ENCODE assay signal across 12 cellular contexts in the genomic region with DNA sequence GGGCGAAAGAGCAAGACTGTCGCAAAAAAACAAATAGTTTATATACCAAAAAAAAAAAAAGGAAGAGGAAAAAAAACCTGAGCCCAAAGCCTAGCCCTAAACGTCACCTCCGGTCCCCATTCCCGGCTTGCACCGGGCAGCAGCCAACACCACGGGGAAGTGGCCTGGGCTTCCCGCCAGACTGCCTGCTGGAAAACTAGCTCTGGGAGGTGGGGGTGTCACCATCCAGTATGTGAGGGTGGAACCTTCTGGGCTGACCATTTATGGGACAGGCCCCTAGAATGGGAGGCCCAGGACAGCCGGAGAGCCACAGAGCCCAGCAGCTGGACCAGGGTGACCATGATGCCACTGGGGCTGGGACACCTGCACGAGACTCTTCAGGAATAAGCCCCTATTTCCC. TPM values are rescaled to one million over a fixed set of nuclear protein-coding genes. Genes with fewer than 3 reads are reported as not detected.
DNase-seq lines count a peak whose midpoint lies in the region; ATAC-seq and TF ChIP-seq lines count a peak whose summit lies in the region.
"Had no signal": no experiment of that assay in that cellular context is flagged by ENCODE, and none has a peak within 500 bp of the region (broad histone marks: within the 10 kb centered on the region; RNA-seq: fewer than 3 reads in every experiment).

No MANE protein-coding gene starts in this region.

- H3K4me3 ChIP-seq in astrocyte of the spinal cord (ENCODE audit: low read depth, low read length) (no peak overlapping the region), gastrocnemius medialis (no peak overlapping the region)

- intact Hi-C loops in gastrocnemius medialis (cut with DNase I; ENCODE audit: low total_unique reads), result no loop called here

- H3K27me3 ChIP-seq in gastrocnemius medialis, result no peaks in the 10 kb centered on the region

- peak; percentile 63 to 71 for ATAC-seq in gastrocnemius medialis
- ATAC-seq in GM18907 (IDR thresholded peaks at IDR 0.05; ENCODE audit: unreplicated experiment), result no peak
- no peak for ATAC-seq in GM19452 (IDR thresholded peaks at IDR 0.05; ENCODE audit: unreplicated experiment)
- ATAC-seq: foreskin keratinocyte had no signal

- peaks cover 42 to 60% of the 10 kb centered on the region in 2 donors for H3K4me1 ChIP-seq in gastrocnemius medialis

- TF ChIP-seq CTCF in astrocyte of the spinal cord (IDR thresholded peaks at IDR 0.05; ENCODE audit: low read depth, low read length) (no peak), gastrocnemius medialis (IDR thresholded peaks at IDR 0.05 in 4 of 5, conservative IDR thresholded peaks at IDR 0.05 in 1 of 5) (no peak)

- peak; percentile 37 for DNase-seq in Daoy (ENCODE audit: low read depth)
- peak; percentile 57 for DNase-seq in astrocyte of the spinal cord (ENCODE audit: low read depth, low spot score)
- DNase-seq in hepatic stellate cell (ENCODE audit: low spot score), result peak; percentile 58
- DNase-seq in gastrocnemius medialis, result peak; percentile 88 to 91
- no peak for DNase-seq in activated effector memory CD4-positive, alpha-beta T cell treated with anti-CD3 and anti-CD28 coated beads, Interleukin-2, amount 50 U/mL, for 16 hours
- no peak for DNase-seq in T-helper 1 cell
- DNase-seq: activated T-cell treated with anti-CD3 and anti-CD28 coated beads, Interleukin-2, amount 50 U/mL, for 1 hour; foreskin keratinocyte; MM.1S; stimulated activated CD4-positive, alpha-beta T cell treated with anti-CD3 and anti-CD28 coated beads, Interleukin-15, amount 100 ng/mL, for 24 hours had no signal

- H3K36me3 ChIP-seq in gastrocnemius medialis, result no peaks in the 10 kb centered on the region

- H3K27ac ChIP-seq in gastrocnemius medialis, result peak overlapping the region; percentile 88 to 91 (median 90)
- H3K27ac ChIP-seq: foreskin keratinocyte had no signal

- no peaks in the 10 kb centered on the region for H3K9me3 ChIP-seq in gastrocnemius medialis

- peak; percentile 28 to 70 for TF ChIP-seq POLR2A in gastrocnemius medialis (IDR thresholded peaks at IDR 0.05)

- in situ Hi-C loops in astrocyte of the spinal cord (cut with HindIII; ENCODE audit: low sequenced_read_pairs), result no loop called here
- in situ Hi-C loops in gastrocnemius medialis (cut with MboI; ENCODE audit: low sequenced_read_pairs in 4 of 4), result loop anchor here in 2 of 4 donors (25.0 kb wide), 1 partner anchor 1587 kb away; a partner anchor contains a TSS

RNA-seq across cellular contexts. Expression of a gene that starts 37.3 kb away (rescaled TPM):
- total RNA-seq in Daoy (2014; rRNA removed; shearing (Covaris generic)), result 3.4 and 3.8 TPM in 2 replicates
- total RNA-seq in gastrocnemius medialis, result under 1 TPM in 2 of 4 donors, not detected in 2; 0.16 to 0.20 TPM

RNA-seq across cellular contexts. Expression of a gene that starts 41.4 kb away (rescaled TPM):
- total RNA-seq in Daoy (2014; rRNA removed; shearing (Covaris generic)), result 25.6 and 35.7 TPM in 2 replicates
- 100 to 1,000 TPM; 476 to 810 (median 543) TPM for total RNA-seq in gastrocnemius medialis

RNA-seq across cellular contexts. Expression of a gene that starts 48.2 kb away (rescaled TPM):
- 1.1 and 1.5 TPM in 2 replicates for total RNA-seq in Daoy (2014; rRNA removed; shearing (Covaris generic))
- 1 to 10 TPM in 3 of 4 donors, under 1 TPM in 1; 0.66 to 2.8 (median 1.6) TPM for total RNA-seq in gastrocnemius medialis

Comparison
In these comparisons a context has a peak if more than half of its experiments do, and no peak if none do; other contexts are left out.
1. DNase-seq: peak in Daoy (single experiment), astrocyte of the spinal cord (single experiment), hepatic stellate cell (single experiment) and gastrocnemius medialis (2 of 2); none in activated effector memory CD4-positive, alpha-beta T cell treated with anti-CD3 and anti-CD28 coated beads, Interleukin-2, amount 50 U/mL, for 16 hours (single experiment) and T-helper 1 cell (0 of 5).
2. ATAC-seq: peak in gastrocnemius medialis (2 of 2); none in GM18907 (single experiment) and GM19452 (single experiment).
3. RNA of a gene that starts 41.4 kb away (total RNA-seq): 476 to 810 TPM in gastrocnemius medialis; 25.6 to 35.7 TPM in Daoy; every median in the first group is over 10 times any median in the second.